Comparison of ENCODE assay signal across 35 cellular contexts in the genomic region with DNA sequence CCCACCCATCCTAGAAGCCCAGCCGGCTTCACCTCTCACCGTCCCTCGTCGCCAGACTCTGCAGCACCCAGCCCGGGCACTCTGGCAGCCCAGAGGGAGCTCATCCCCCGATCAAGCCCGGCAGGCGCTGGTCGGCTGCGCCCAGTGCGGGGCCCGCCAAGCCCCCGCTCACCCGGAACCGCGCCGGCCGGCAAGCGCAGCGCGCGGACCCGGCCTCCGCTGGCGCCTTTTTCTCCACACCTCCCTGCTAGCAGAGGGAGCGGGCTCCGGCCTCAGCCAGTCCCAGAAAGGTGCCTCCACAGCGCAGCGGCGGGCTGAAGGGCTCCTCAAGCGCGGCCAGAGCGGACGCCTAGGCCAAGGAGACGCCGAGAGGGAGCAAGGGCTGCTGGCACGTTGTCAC.
"Had no signal": no experiment of that assay in that cellular context is flagged by ENCODE, and none has a peak within 500 bp of the region (broad histone marks: within the 10 kb centered on the region; RNA-seq: fewer than 3 reads in every experiment).

No MANE protein-coding gene starts in this region.

- H3K36me3 Mint-ChIP-seq: activated CD4-positive, alpha-beta memory T cell treated with anti-CD3 and anti-CD28 coated beads for 36 hours; activated naive CD4-positive, alpha-beta T cell treated with anti-CD3 and anti-CD28 coated beads, Interleukin-2, amount 50 U/mL, for 72 hours; T-cell had no signal

- H3K9me3 Mint-ChIP-seq: activated B cell treated with CpG ODN at 0.5 μM for 24 hours; activated naive CD4-positive, alpha-beta T cell treated with anti-CD3 and anti-CD28 coated beads for 36 hours had no signal

- H3K4me2 ChIP-seq: KMS-11, PC-9 had no signal

- H3K4me1 Mint-ChIP-seq: activated B cell treated with CpG ODN at 0.5 μM for 24 hours, T-cell, T-helper 17 cell had no signal

- H3K27me3 Mint-ChIP-seq: activated B cell treated with CpG ODN at 0.5 μM for 24 hours; activated CD4-positive, alpha-beta memory T cell treated with anti-CD3 and anti-CD28 coated beads for 36 hours; T-cell; T-helper 17 cell had no signal

- H3K4me1 ChIP-seq: adrenal gland, body of pancreas, breast epithelium had no signal

- DNase-seq: activated B cell treated with CpG ODN at 0.5 μM for 24 hours; activated CD4-positive, alpha-beta memory T cell treated with anti-CD3 and anti-CD28 coated beads for 36 hours; activated CD4-positive, alpha-beta T cell treated with anti-CD3 and anti-CD28 coated beads for 4 hours; activated CD4-positive, alpha-beta T cell treated with anti-CD3 and anti-CD28 coated beads, Interleukin-2, amount 50 U/mL, for 1 hour; activated CD4-positive, CD25-positive, alpha-beta regulatory T cell treated with anti-CD3 and anti-CD28 coated beads, Interleukin-2, amount 50 U/mL, for 72 hours; activated CD8-positive, alpha-beta memory T cell treated with anti-CD3 and anti-CD28 coated beads, Interleukin-2, amount 50 U/mL, for 4 hours; activated gamma-delta T cell treated with Interleukin-2 at 50 U/mL for 16 hours; activated naive CD4-positive, alpha-beta T cell treated with anti-CD3 and anti-CD28 coated beads for 36 hours; activated T-cell treated with anti-CD3 and anti-CD28 coated beads for 4 hours; activated T-cell treated with anti-CD3 and anti-CD28 coated beads, Interleukin-2, amount 50 U/mL, for 4 hours; adrenal gland; body of pancreas; cerebellar nuclear complex; MM.1S; MV-4-11; NCI-H1092; NCI-H1436 treated with DMSO at 0.1 percent for 48 hours; NCI-H187; NCI-H2081; NCI-H2171 treated with DMSO at 0.1 percent for 48 hours; NCI-H2227 treated with DMSO at 0.1 percent for 48 hours; NCI-H446; NCI-H524 treated with DMSO at 0.1 percent for 48 hours; PC-9; SIG-M5; T-cell; T-helper 17 cell; T-helper 9 cell had no signal

- H3K9ac ChIP-seq: KMS-11 had no signal

- H3K4me3 ChIP-seq: adrenal gland, body of pancreas, breast epithelium, PC-9 had no signal

- H3K36me3 ChIP-seq: adrenal gland, breast epithelium had no signal

- H3K27ac Mint-ChIP-seq: activated B cell treated with CpG ODN at 0.5 μM for 24 hours; activated CD4-positive, alpha-beta memory T cell treated with anti-CD3 and anti-CD28 coated beads for 36 hours; activated naive CD4-positive, alpha-beta T cell treated with anti-CD3 and anti-CD28 coated beads for 36 hours; activated naive CD4-positive, alpha-beta T cell treated with anti-CD3 and anti-CD28 coated beads, Interleukin-2, amount 50 U/mL, for 72 hours; activated T-helper 1 cell treated with anti-CD3 and anti-CD28 coated beads, Interleukin-12 subunit alpha, Interleukin-12 subunit beta, Interleukin-2, Interleukin-4 antibody, amounts not matched to agents 30 ng/mL and 10 ng/mL and 1 ng/mL, durations not matched to agents 14 hours and 24 hours and 36 hours; T-cell; T-helper 17 cell had no signal

- H3K9me3 ChIP-seq: adrenal gland, body of pancreas, breast epithelium had no signal

- H3K27ac ChIP-seq: adrenal gland, body of pancreas, breast epithelium, KMS-11, PC-9, RWPE1, VCaP had no signal

- H2AFZ ChIP-seq: PC-9 had no signal

- H3K4me3 Mint-ChIP-seq: activated B cell treated with CpG ODN at 0.5 μM for 24 hours; activated CD4-positive, alpha-beta memory T cell treated with anti-CD3 and anti-CD28 coated beads for 36 hours; activated naive CD4-positive, alpha-beta T cell treated with anti-CD3 and anti-CD28 coated beads for 36 hours; activated T-cell treated with anti-CD3 and anti-CD28 coated beads, Interleukin-2, amount 50 U/mL, for 4 hours; activated T-helper 1 cell treated with anti-CD3 and anti-CD28 coated beads, Interleukin-12 subunit alpha, Interleukin-12 subunit beta, Interleukin-2, Interleukin-4 antibody, amounts not matched to agents 30 ng/mL and 10 ng/mL and 1 ng/mL, durations not matched to agents 14 hours and 24 hours and 36 hours; T-cell; T-helper 17 cell had no signal

- H3K27me3 ChIP-seq: adrenal gland, body of pancreas, breast epithelium had no signal

- ATAC-seq: activated naive CD4-positive, alpha-beta T cell treated with anti-CD3 and anti-CD28 coated beads, Interleukin-2, amount 50 U/mL, for 72 hours; activated T-cell treated with anti-CD3 and anti-CD28 coated beads, Interleukin-2, amount 50 U/mL, for 4 hours; body of pancreas; SK-N-SH treated with all-trans-retinoic acid at 6 μM for 48 hours; T-cell; T-helper 17 cell had no signal
